ENCODE assay signal across 1 cellular context in genomic region chr11:69640995-69641581, GRCh38.
TF ChIP-seq lines count a peak whose summit lies in the region.

Gene CCND1 (plus strand): TSS chr11:69641156. CDS start chr11:69641314, 158 bp downstream.

TF ChIP-seq in HepG2, 621 proteins besides CTCF, POLR2A, EP300 and RAD21 (continued from another document and continues in another):
- peak; percentile 92 for TF ChIP-seq DRAP1 (CRISPR knock-in tag; IDR thresholded peaks at IDR 0.05)
- no peak for TF ChIP-seq PBX2 (CRISPR knock-in tag; IDR thresholded peaks at IDR 0.05)
- TF ChIP-seq MAFF (IDR thresholded peaks at IDR 0.05; ENCODE audit: low read depth, low read length): no peak; the same call in 1 of the 2 replicates
- TF ChIP-seq HNRNPL (IDR thresholded peaks at IDR 0.05; ENCODE audit: low read depth, low read length): no peak; the same call in 1 of the 2 replicates
- TF ChIP-seq KLF9 (CRISPR knock-in tag; IDR thresholded peaks at IDR 0.05; ENCODE audit: low read depth): no peak
- TF ChIP-seq SKIL (CRISPR knock-in tag; IDR thresholded peaks at IDR 0.05; ENCODE audit: borderline replicate concordance): no peak
- 0 out of 2 replicates have a peak, but pooled peaks have one; percentile 41 for TF ChIP-seq ZBED4 (CRISPR knock-in tag; IDR thresholded peaks at IDR 0.05; ENCODE audit: borderline replicate concordance)
- TF ChIP-seq HOXA3 (CRISPR knock-in tag; IDR thresholded peaks at IDR 0.05): peak; percentile 72
- TF ChIP-seq ZKSCAN8 (CRISPR knock-in tag; IDR thresholded peaks at IDR 0.05; ENCODE audit: borderline replicate concordance): no peak
- no peak for TF ChIP-seq ATF5 (CRISPR knock-in tag; IDR thresholded peaks at IDR 0.05; ENCODE audit: low read depth)
- TF ChIP-seq ZNF124 (CRISPR knock-in tag; IDR thresholded peaks at IDR 0.05): no peak
- no peak for TF ChIP-seq FOXJ3 (CRISPR knock-in tag; IDR thresholded peaks at IDR 0.05; ENCODE audit: borderline replicate concordance)
- TF ChIP-seq TRAFD1 (CRISPR knock-in tag; IDR thresholded peaks at IDR 0.05; ENCODE audit: borderline replicate concordance): no peak; the same call in 1 of the 2 replicates
- no peak for TF ChIP-seq ZBTB34 (CRISPR knock-in tag; IDR thresholded peaks at IDR 0.05)
- peak; percentile 58 for TF ChIP-seq HNRNPLL (IDR thresholded peaks at IDR 0.05; ENCODE audit: low read depth, low read length, poor library complexity, severe bottlenecking)
- no peak for TF ChIP-seq MYNN (CRISPR knock-in tag; IDR thresholded peaks at IDR 0.05; ENCODE audit: low read depth)
- no peak for TF ChIP-seq ZNF75D (CRISPR knock-in tag; IDR thresholded peaks at IDR 0.05; ENCODE audit: borderline replicate concordance)
- no peak for TF ChIP-seq SNAPC2 (CRISPR knock-in tag; IDR thresholded peaks at IDR 0.05)
- no peak for TF ChIP-seq IKZF4 (CRISPR knock-in tag; IDR thresholded peaks at IDR 0.05; ENCODE audit: borderline replicate concordance, low read depth, not compliant biosample characterization)
- TF ChIP-seq PHF21A (CRISPR knock-in tag; IDR thresholded peaks at IDR 0.05): peak; percentile 55; the same call in 1 of the 2 replicates
- TF ChIP-seq WIZ (CRISPR knock-in tag; IDR thresholded peaks at IDR 0.05): no peak
- TF ChIP-seq CBFB (CRISPR knock-in tag; IDR thresholded peaks at IDR 0.05): 0 out of 2 replicates have a peak, but pooled peaks have one; percentile 21
- no peak for TF ChIP-seq ZFP82 (CRISPR knock-in tag; IDR thresholded peaks at IDR 0.05; ENCODE audit: borderline replicate concordance)
- no peak for TF ChIP-seq NCOA1 (CRISPR knock-in tag; IDR thresholded peaks at IDR 0.05)
- TF ChIP-seq, protein P1, sequence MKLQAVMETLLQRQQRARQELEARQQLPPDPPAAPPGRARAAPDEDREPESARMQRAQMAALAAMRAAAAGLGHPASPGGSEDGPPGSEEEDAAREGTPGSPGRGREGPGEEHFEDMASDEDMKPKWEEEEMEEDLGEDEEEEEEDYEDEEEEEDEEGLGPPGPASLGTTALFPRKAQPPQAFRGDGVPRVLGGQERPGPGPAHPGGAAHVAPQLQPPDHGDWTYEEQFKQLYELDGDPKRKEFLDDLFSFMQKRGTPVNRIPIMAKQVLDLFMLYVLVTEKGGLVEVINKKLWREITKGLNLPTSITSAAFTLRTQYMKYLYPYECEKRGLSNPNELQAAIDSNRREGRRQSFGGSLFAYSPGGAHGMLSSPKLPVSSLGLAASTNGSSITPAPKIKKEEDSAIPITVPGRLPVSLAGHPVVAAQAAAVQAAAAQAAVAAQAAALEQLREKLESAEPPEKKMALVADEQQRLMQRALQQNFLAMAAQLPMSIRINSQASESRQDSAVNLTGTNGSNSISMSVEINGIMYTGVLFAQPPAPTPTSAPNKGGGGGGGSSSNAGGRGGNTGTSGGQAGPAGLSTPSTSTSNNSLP (IDR thresholded peaks at IDR 0.05; ENCODE audit: low read depth, low read length): no peak
- TF ChIP-seq ZNF335 (CRISPR knock-in tag; IDR thresholded peaks at IDR 0.05): 0 out of 2 replicates have a peak, but pooled peaks have one; percentile 54
- TF ChIP-seq NCOR1 (IDR thresholded peaks at IDR 0.05; ENCODE audit: borderline replicate concordance, low read length): no peak
- no peak for TF ChIP-seq MLLT10 (CRISPR knock-in tag; IDR thresholded peaks at IDR 0.05)
- TF ChIP-seq LCORL (IDR thresholded peaks at IDR 0.05): no peak
- TF ChIP-seq LCORL (CRISPR knock-in tag; IDR thresholded peaks at IDR 0.05): no peak; the same call in 1 of the 2 replicates
- no peak for TF ChIP-seq ZNF780A (CRISPR knock-in tag; IDR thresholded peaks at IDR 0.05)
- peak; percentile 75; the same call in 1 of the 2 replicates for TF ChIP-seq ZNF430 (CRISPR knock-in tag; IDR thresholded peaks at IDR 0.05)
- TF ChIP-seq MIER3 (CRISPR knock-in tag; IDR thresholded peaks at IDR 0.05; ENCODE audit: borderline replicate concordance): peak; percentile 38; the same call in 1 of the 2 replicates
- TF ChIP-seq KDM5B (CRISPR knock-in tag; IDR thresholded peaks at IDR 0.05; ENCODE audit: borderline replicate concordance): peak; percentile 84
- TF ChIP-seq TGIF2 (CRISPR knock-in tag; IDR thresholded peaks at IDR 0.05): peak; percentile 41; the same call in 1 of the 2 replicates
- peak; percentile 47; the same call in 1 of the 2 replicates for TF ChIP-seq THAP11 (CRISPR knock-in tag; IDR thresholded peaks at IDR 0.05)
- TF ChIP-seq, protein P2, sequence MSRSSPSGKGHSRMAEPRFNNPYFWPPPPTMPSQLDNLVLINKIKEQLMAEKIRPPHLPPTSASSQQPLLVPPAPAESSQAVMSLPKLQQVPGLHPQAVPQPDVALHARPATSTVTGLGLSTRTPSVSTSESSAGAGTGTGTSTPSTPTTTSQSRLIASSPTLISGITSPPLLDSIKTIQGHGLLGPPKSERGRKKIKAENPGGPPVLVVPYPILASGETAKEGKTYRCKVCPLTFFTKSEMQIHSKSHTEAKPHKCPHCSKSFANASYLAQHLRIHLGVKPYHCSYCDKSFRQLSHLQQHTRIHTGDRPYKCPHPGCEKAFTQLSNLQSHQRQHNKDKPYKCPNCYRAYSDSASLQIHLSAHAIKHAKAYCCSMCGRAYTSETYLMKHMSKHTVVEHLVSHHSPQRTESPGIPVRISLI (CRISPR knock-in tag; IDR thresholded peaks at IDR 0.05; ENCODE audit: borderline replicate concordance): no peak
